ENCODE assay signal across 9 cellular contexts in the genomic region with DNA sequence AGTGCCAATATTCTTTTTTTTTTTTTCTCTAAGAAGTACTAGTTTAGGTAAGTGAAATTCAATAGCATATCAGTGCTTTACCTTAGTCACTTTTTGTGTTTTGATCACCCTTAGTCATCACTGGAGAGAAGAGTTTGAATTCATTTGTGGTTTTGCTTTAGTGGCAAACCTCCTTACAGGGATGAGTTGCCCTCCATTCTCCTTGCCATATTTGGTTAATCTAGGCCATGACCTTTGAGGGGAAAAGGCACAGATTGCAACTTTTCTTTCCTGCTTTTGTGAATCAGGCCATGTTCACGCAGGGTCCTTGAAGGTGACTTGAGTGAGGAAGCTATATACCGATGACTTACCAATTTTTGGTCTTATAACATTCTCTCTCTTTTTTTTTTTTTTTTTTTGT. TPM values are rescaled to one million over a fixed set of nuclear protein-coding genes. Genes with fewer than 3 reads are reported as not detected.
DNase-seq lines count a peak whose midpoint lies in the region; ATAC-seq and TF ChIP-seq lines count a peak whose summit lies in the region.
"Had no signal": no experiment of that assay in that cellular context is flagged by ENCODE, and none has a peak within 500 bp of the region (broad histone marks: within the 10 kb centered on the region; RNA-seq: fewer than 3 reads in every experiment).

No MANE protein-coding gene starts in this region.

- peak; percentile 47 to 58 for ATAC-seq in CD4-positive, CD25-positive, alpha-beta regulatory T cell (ENCODE audit: low read depth in 2 of 2)
- peak; percentile 53 for ATAC-seq in GM21576 (IDR thresholded peaks at IDR 0.05; ENCODE audit: unreplicated experiment)

- no peak for TF ChIP-seq POLR2A in esophagus muscularis mucosa (IDR thresholded peaks at IDR 0.05; ENCODE audit: low read depth)

- WGBS in esophagus muscularis mucosa, result 86% methylated on average over 2 of the region's 2 CpGs

- no peaks in the 10 kb centered on the region for H3K9me3 ChIP-seq in CD4-positive, CD25-positive, alpha-beta regulatory T cell (ENCODE audit: control insufficient read depth in 2 of 2, low read length in 2 of 2)
- H3K9me3 ChIP-seq in esophagus muscularis mucosa, result no peaks in the 10 kb centered on the region

- no peaks in the 10 kb centered on the region for H3K27me3 Mint-ChIP-seq in CD4-positive, CD25-positive, alpha-beta regulatory T cell

- no peak for TF ChIP-seq CTCF in choroid plexus epithelial cell (conservative IDR thresholded peaks at IDR 0.05; ENCODE audit: low read depth, low read length)
- no peak for TF ChIP-seq CTCF in esophagus muscularis mucosa (IDR thresholded peaks at IDR 0.05)

- peaks cover 12% of the 10 kb centered on the region for H3K36me3 ChIP-seq in CD4-positive, CD25-positive, alpha-beta regulatory T cell (ENCODE audit: control insufficient read depth, insufficient read depth, low read length)
- peaks cover 13 to 76% (median 20%) of the 10 kb centered on the region in 4 donors for H3K36me3 ChIP-seq in esophagus muscularis mucosa

- H3K27me3 ChIP-seq in CD4-positive, CD25-positive, alpha-beta regulatory T cell (ENCODE audit: control insufficient read depth, insufficient read depth, low read length), result no peaks in the 10 kb centered on the region
- H3K27me3 ChIP-seq in esophagus muscularis mucosa, result no peaks in the 10 kb centered on the region

- H3K27ac ChIP-seq in CD4-positive, CD25-positive, alpha-beta regulatory T cell (ENCODE audit: insufficient read depth, low read length, poor library complexity, severe bottlenecking), result no peak overlapping the region
- H3K27ac ChIP-seq in esophagus muscularis mucosa (replicated peaks in 1 of 4), result no peak overlapping the region
- H3K27ac ChIP-seq: coronary artery had no signal

- peak overlapping the region in 1 of 3 donors; percentile 53 for H3K27ac Mint-ChIP-seq in CD4-positive, CD25-positive, alpha-beta regulatory T cell

- peaks cover 0 to 1% (median 0%) of the 10 kb centered on the region in 7 donors for H3K9me3 Mint-ChIP-seq in CD4-positive, CD25-positive, alpha-beta regulatory T cell

- intact Hi-C loops in esophagus muscularis mucosa (cut with DNase I), result no loop called here

- TF ChIP-seq EP300 in esophagus muscularis mucosa (IDR thresholded peaks at IDR 0.05), result no peak

- H3K36me3 Mint-ChIP-seq in CD4-positive, CD25-positive, alpha-beta regulatory T cell, result peaks cover 6% of the 10 kb centered on the region

- H3K4me1 ChIP-seq in CD4-positive, CD25-positive, alpha-beta regulatory T cell (ENCODE audit: control insufficient read depth, insufficient read depth, low read length, poor library complexity, severe bottlenecking), result peaks cover 11% of the 10 kb centered on the region
- H3K4me1 ChIP-seq in esophagus muscularis mucosa, result no peaks in the 10 kb centered on the region

- H3K4me3 Mint-ChIP-seq in CD4-positive, CD25-positive, alpha-beta regulatory T cell, result no peak overlapping the region

- DNase-seq in CD4-positive, CD25-positive, alpha-beta regulatory T cell, result peak in 1 of 3 donors; percentile 70
- DNase-seq in RPMI7951 (ENCODE audit: low read depth), result peak; percentile 92
- peak; percentile 37 for DNase-seq in choroid plexus epithelial cell (ENCODE audit: low read depth)
- no peak for DNase-seq in DMS153 treated with DMSO at 0.1 percent for 48 hours (lab: John Stamatoyannopoulos, UW; ENCODE audit: unreplicated experiment)
- DNase-seq in esophagus muscularis mucosa (ENCODE audit: extremely low spot score), result no peak
- no peak for DNase-seq in effector CD8-positive, alpha-beta T cell (lab: John Stamatoyannopoulos, UW)
- no peak for DNase-seq in NCI-H82 treated with DMSO at 0.1 percent for 48 hours (lab: John Stamatoyannopoulos, UW; ENCODE audit: unreplicated experiment)

- peaks cover 12 to 18% (median 15%) of the 10 kb centered on the region in 4 donors for H3K4me1 Mint-ChIP-seq in CD4-positive, CD25-positive, alpha-beta regulatory T cell

- H3K4me3 ChIP-seq in CD4-positive, CD25-positive, alpha-beta regulatory T cell (ENCODE audit: low read depth, low read length), result no peak overlapping the region
- H3K4me3 ChIP-seq in choroid plexus epithelial cell (ENCODE audit: low read depth, low read length) (no peak overlapping the region), esophagus muscularis mucosa (no peak overlapping the region)
- H3K4me3 ChIP-seq: coronary artery had no signal

RNA-seq across cellular contexts. Expression of gene PLEKHA3, which starts 34.4 kb away (rescaled TPM):
- total RNA-seq in CD4-positive, CD25-positive, alpha-beta regulatory T cell, result 28.2 TPM
- 10 to 100 TPM; 26.4 to 39.0 (median 27.7) TPM for polyA plus RNA-seq in CD4-positive, CD25-positive, alpha-beta regulatory T cell
- total RNA-seq in RPMI7951 (2014; rRNA removed; shearing (Covaris generic)), result 6.5 and 6.8 TPM in 2 replicates
- 10 to 100 TPM; 20.8 to 30.0 (median 26.5) TPM for total RNA-seq in esophagus muscularis mucosa

RNA-seq across cellular contexts. Expression of gene FKBP7, which starts 36.3 kb away (rescaled TPM):
- total RNA-seq in CD4-positive, CD25-positive, alpha-beta regulatory T cell, result 0.59 TPM
- 1 to 10 TPM in 2 of 4 donors, under 1 TPM in 2; 0.42 to 3.1 (median 1.0) TPM for polyA plus RNA-seq in CD4-positive, CD25-positive, alpha-beta regulatory T cell
- 50.8 and 60.6 TPM in 2 replicates for total RNA-seq in RPMI7951 (2014; rRNA removed; shearing (Covaris generic))
- total RNA-seq in esophagus muscularis mucosa, result 10 to 100 TPM; 13.3 to 15.0 (median 14.7) TPM

Comparison
In these comparisons a context has a peak if more than half of its experiments do, and no peak if none do; other contexts are left out.
1. DNase-seq: peak in RPMI7951 (single experiment) and choroid plexus epithelial cell (single experiment); none in DMS153 treated with DMSO at 0.1 percent for 48 hours (single experiment), esophagus muscularis mucosa (single experiment), effector CD8-positive, alpha-beta T cell (single experiment) and NCI-H82 treated with DMSO at 0.1 percent for 48 hours (single experiment).